ENCODE assay signal across 14 cellular contexts in genomic region chr4:16377887-16378286, GRCh38.
DNase-seq lines count a peak whose midpoint lies in the region; ATAC-seq and TF ChIP-seq lines count a peak whose summit lies in the region.
"Had no signal": no experiment of that assay in that cellular context is flagged by ENCODE, and none has a peak within 500 bp of the region (broad histone marks: within the 10 kb centered on the region; RNA-seq: fewer than 3 reads in every experiment).

No MANE protein-coding gene starts in this region.

- H3K4me3 ChIP-seq in mesendoderm (ENCODE audit: low read length): no peak overlapping the region
- H3K4me3 ChIP-seq: A549, HAP-1 had no signal

- no peaks in the 10 kb centered on the region for H3K79me2 ChIP-seq in mesendoderm (ENCODE audit: control insufficient read depth, insufficient read depth, low read length)

- peaks cover 4% of the 10 kb centered on the region; the same call in 1 of the 2 replicates for H3K27me3 Mint-ChIP-seq in WTC11 (ENCODE audit: low read depth)
- H3K27me3 Mint-ChIP-seq in activated T-cell treated with anti-CD3 and anti-CD28 coated beads, Interleukin-2, amount 50 U/mL, for 4 hours (ENCODE audit: low read depth): no peaks in the 10 kb centered on the region

- H3K18ac ChIP-seq in mesendoderm (ENCODE audit: low read length): no peak overlapping the region

- no peak overlapping the region for H2AK5ac ChIP-seq in mesendoderm (ENCODE audit: low read length)

- no peak overlapping the region for H3K27ac Mint-ChIP-seq in WTC11
- H3K27ac Mint-ChIP-seq: CD4-positive, alpha-beta memory T cell had no signal

- H3K4me3 Mint-ChIP-seq in WTC11: no peak overlapping the region
- H3K4me3 Mint-ChIP-seq in activated T-cell treated with anti-CD3 and anti-CD28 coated beads, Interleukin-2, amount 50 U/mL, for 4 hours: no peak overlapping the region
- H3K4me3 Mint-ChIP-seq: CD4-positive, alpha-beta memory T cell had no signal

- H3K4me1 Mint-ChIP-seq in WTC11: peaks cover 6% of the 10 kb centered on the region
- no peaks in the 10 kb centered on the region for H3K4me1 Mint-ChIP-seq in activated T-cell treated with anti-CD3 and anti-CD28 coated beads, Interleukin-2, amount 50 U/mL, for 4 hours (ENCODE audit: low read depth)
- H3K4me1 Mint-ChIP-seq: CD4-positive, alpha-beta memory T cell had no signal

- no peak overlapping the region for H4K5ac ChIP-seq in mesendoderm (ENCODE audit: low read length)

- H3K4me1 ChIP-seq in mesendoderm (ENCODE audit: control insufficient read depth, low read depth, low read length): no peaks in the 10 kb centered on the region
- H3K4me1 ChIP-seq: A549, BE2C, HAP-1 had no signal

- no peak overlapping the region for H3K27ac ChIP-seq in mesendoderm (ENCODE audit: low read depth, low read length)
- H3K27ac ChIP-seq: A549, C4-2B had no signal

- no peak overlapping the region for H3K4me2 ChIP-seq in mesendoderm (ENCODE audit: low read length)
- H3K4me2 ChIP-seq: A549 had no signal

- no peak overlapping the region for H2BK5ac ChIP-seq in mesendoderm (ENCODE audit: low read length)

- peak; percentile 95 for ATAC-seq in WTC11
- no peak for ATAC-seq in activated T-cell treated with anti-CD3 and anti-CD28 coated beads, Interleukin-2, amount 50 U/mL, for 4 hours
- ATAC-seq: A549 had no signal

- TF ChIP-seq CTCF in WTC11 (IDR thresholded peaks at IDR 0.05): no peak

- 100% methylated on average over 1 of the region's 5 CpGs for WGBS in mesendoderm (ENCODE audit: extremely low coverage, insufficient coverage, low lambda C conversion rate)

- H4K8ac ChIP-seq in mesendoderm (ENCODE audit: low read depth, low read length): no peak overlapping the region

- H3K9me3 Mint-ChIP-seq in WTC11: no peaks in the 10 kb centered on the region
- H3K9me3 Mint-ChIP-seq in activated T-cell treated with anti-CD3 and anti-CD28 coated beads, Interleukin-2, amount 50 U/mL, for 4 hours: no peaks in the 10 kb centered on the region

- no peaks in the 10 kb centered on the region for H3K36me3 Mint-ChIP-seq in WTC11
- no peaks in the 10 kb centered on the region for H3K36me3 Mint-ChIP-seq in activated T-cell treated with anti-CD3 and anti-CD28 coated beads, Interleukin-2, amount 50 U/mL, for 4 hours (ENCODE audit: insufficient read depth)
- H3K36me3 Mint-ChIP-seq: CD4-positive, alpha-beta memory T cell had no signal

- no peaks in the 10 kb centered on the region for H3K27me3 ChIP-seq in mesendoderm (ENCODE audit: insufficient read depth, low read length, poor library complexity)
- H3K27me3 ChIP-seq: BE2C had no signal

- no peak overlapping the region for H2BK120ac ChIP-seq in mesendoderm (ENCODE audit: low read depth, low read length)

- DNase-seq in WTC11 (ENCODE audit: low spot score) (peak; percentile 34), iPS DF 19.7 (ENCODE audit: low read depth, low spot score) (peak; percentile 3), mesendoderm (peak; percentile 60), posterior cingulate gyrus (no peak), NCI-H345 treated with DMSO at 0.1 percent for 48 hours (lab: John Stamatoyannopoulos, UW; ENCODE audit: unreplicated experiment) (no peak)
- no peak for DNase-seq in activated T-cell treated with anti-CD3 and anti-CD28 coated beads, Interleukin-2, amount 50 U/mL, for 4 hours
- DNase-seq: BE2C; CD4-positive, alpha-beta memory T cell; DND-41; GF-D8; IMR-90 had no signal

- no peak overlapping the region for H3K56ac ChIP-seq in mesendoderm (ENCODE audit: low read length)

- H3K9ac ChIP-seq in mesendoderm (ENCODE audit: low read length): no peak overlapping the region

- intact Hi-C loops in posterior cingulate gyrus (cut with DNase I): no loop called here

- no peak overlapping the region for H2BK15ac ChIP-seq in mesendoderm (replicated peaks; ENCODE audit: low read depth)

- CTCF ChIA-PET in WTC11 (lab: Charles Lee): interaction anchor here (1.1 to 1.4 kb wide), 3 partner anchors 62 to 84 kb away, joined by 3 to 5 read pairs (median 3); no protein-coding TSS in a partner anchor

- POLR2A ChIA-PET in WTC11 (lab: Charles Lee): no interaction called here

- H3K4ac ChIP-seq in mesendoderm (ENCODE audit: low read depth, low read length): no peak overlapping the region

- H3K79me1 ChIP-seq in mesendoderm (ENCODE audit: low read length): no peaks in the 10 kb centered on the region

- H3K23ac ChIP-seq in mesendoderm (ENCODE audit: low read length): no peak overlapping the region

- no peaks in the 10 kb centered on the region for H3K36me3 ChIP-seq in mesendoderm (ENCODE audit: control insufficient read depth, insufficient read depth, low read length)
- H3K36me3 ChIP-seq: BE2C, HAP-1 had no signal

TF ChIP-seq in WTC11, 78 proteins besides CTCF, POLR2A, EP300 and RAD21:
- TF ChIP-seq AR (CRISPR knock-in tag; IDR thresholded peaks at IDR 0.05): no peak
- TF ChIP-seq ZNF671 (CRISPR knock-in tag; IDR thresholded peaks at IDR 0.05): no peak
- no peak for TF ChIP-seq CBFB (CRISPR knock-in tag; IDR thresholded peaks at IDR 0.05; ENCODE audit: low read depth)
- no peak for TF ChIP-seq SP1 (CRISPR knock-in tag; conservative IDR thresholded peaks at IDR 0.05)

Comparison
In these comparisons a context has a peak if more than half of its experiments do, and no peak if none do; other contexts are left out.
1. DNase-seq: peak in WTC11 (single experiment), iPS DF 19.7 (single experiment) and mesendoderm (single experiment); none in posterior cingulate gyrus (0 of 10), NCI-H345 treated with DMSO at 0.1 percent for 48 hours (single experiment) and activated T-cell treated with anti-CD3 and anti-CD28 coated beads, Interleukin-2, amount 50 U/mL, for 4 hours (single experiment).